In the genomic region with DNA sequence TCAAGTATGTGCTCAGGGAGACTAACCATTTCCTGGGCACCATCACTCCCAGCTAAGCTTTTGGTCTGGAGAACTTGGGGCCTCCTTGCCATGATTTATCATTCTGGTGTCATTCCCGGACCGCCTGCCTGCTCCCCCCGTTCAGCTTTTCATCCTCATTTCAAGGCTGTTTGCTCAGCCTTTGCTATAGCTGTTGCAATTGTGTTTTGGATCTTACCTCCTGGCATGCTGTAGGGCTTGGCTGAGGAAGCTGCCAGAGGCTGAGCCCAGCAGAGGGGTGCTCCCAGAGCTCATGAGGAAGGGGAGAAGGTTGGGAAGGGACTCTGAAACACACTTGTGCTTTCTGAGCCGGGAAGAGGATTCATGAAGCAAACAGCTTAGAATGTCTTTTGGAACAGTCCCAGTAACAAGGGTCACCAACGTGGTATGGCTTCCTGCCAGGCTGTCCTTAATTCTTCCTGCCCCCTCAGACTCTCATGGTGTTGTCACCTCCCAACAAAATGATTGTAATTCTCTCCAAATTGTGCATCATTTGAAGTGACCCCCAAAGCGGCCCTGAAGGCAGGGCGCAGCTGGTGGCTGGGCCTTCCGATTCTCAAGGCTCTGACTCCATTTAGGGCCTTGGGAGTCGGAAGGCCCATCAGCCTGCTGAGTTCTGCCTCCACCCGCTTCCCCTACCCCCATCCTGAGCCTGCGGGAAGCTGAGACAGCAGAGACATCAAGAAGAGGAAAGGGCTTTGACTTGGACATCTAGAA, we compare ENCODE assay signal across 2 cellular contexts.
TF ChIP-seq lines count a peak whose summit lies in the region.

No MANE protein-coding gene starts in this region.

TF ChIP-seq in IMR-90, 13 proteins besides CTCF, POLR2A, EP300 and RAD21:
- TF ChIP-seq MXI1 (IDR thresholded peaks at IDR 0.05; ENCODE audit: borderline replicate concordance, low read depth, low read length) (no peak), CEBPB (IDR thresholded peaks at IDR 0.05; ENCODE audit: low read depth, low read length) (no peak), SMC3 (IDR thresholded peaks at IDR 0.05; ENCODE audit: low read depth, low read length) (no peak), RFX5 (IDR thresholded peaks at IDR 0.05; ENCODE audit: low read depth, low read length) (no peak), ELK1 (IDR thresholded peaks at IDR 0.05; ENCODE audit: borderline replicate concordance, low read depth, low read length) (no peak), CHD1 (IDR thresholded peaks at IDR 0.05; ENCODE audit: low read depth, low read length) (no peak)
- TF ChIP-seq, protein P1, sequence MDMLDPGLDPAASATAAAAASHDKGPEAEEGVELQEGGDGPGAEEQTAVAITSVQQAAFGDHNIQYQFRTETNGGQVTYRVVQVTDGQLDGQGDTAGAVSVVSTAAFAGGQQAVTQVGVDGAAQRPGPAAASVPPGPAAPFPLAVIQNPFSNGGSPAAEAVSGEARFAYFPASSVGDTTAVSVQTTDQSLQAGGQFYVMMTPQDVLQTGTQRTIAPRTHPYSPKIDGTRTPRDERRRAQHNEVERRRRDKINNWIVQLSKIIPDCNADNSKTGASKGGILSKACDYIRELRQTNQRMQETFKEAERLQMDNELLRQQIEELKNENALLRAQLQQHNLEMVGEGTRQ (IDR thresholded peaks at IDR 0.05; ENCODE audit: low read depth, low read length): no peak

TF ChIP-seq in K562, 482 proteins besides CTCF, POLR2A, EP300 and RAD21:
- TF ChIP-seq SOX6 (IDR thresholded peaks at IDR 0.05) (no peak), ETS2 (tag; IDR thresholded peaks at IDR 0.05; ENCODE audit: borderline replicate concordance, poor library complexity, severe bottlenecking) (no peak), ZNF143 (CRISPR knock-in tag; IDR thresholded peaks at IDR 0.05) (no peak), TAF7 (tag; IDR thresholded peaks at IDR 0.05) (no peak), ZNF232 (CRISPR knock-in tag; IDR thresholded peaks at IDR 0.05) (no peak), TAF1 (IDR thresholded peaks at IDR 0.05; ENCODE audit: control insufficient read depth, extremely low read depth, insufficient read depth, low read length, severe bottlenecking) (no peak), UBTF (IDR thresholded peaks at IDR 0.05; ENCODE audit: borderline replicate concordance in 1 of 2, low read depth in 2 of 2, low read length in 2 of 2) (no peak), CSDE1 (IDR thresholded peaks at IDR 0.05) (no peak), LEF1 (IDR thresholded peaks at IDR 0.05) (no peak), ZNF449 (CRISPR knock-in tag; IDR thresholded peaks at IDR 0.05) (no peak), EP400 (IDR thresholded peaks at IDR 0.05) (no peak)
- TF ChIP-seq, protein P2, sequence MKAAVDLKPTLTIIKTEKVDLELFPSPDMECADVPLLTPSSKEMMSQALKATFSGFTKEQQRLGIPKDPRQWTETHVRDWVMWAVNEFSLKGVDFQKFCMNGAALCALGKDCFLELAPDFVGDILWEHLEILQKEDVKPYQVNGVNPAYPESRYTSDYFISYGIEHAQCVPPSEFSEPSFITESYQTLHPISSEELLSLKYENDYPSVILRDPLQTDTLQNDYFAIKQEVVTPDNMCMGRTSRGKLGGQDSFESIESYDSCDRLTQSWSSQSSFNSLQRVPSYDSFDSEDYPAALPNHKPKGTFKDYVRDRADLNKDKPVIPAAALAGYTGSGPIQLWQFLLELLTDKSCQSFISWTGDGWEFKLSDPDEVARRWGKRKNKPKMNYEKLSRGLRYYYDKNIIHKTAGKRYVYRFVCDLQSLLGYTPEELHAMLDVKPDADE (conservative IDR thresholded peaks at IDR 0.05; ENCODE audit: control insufficient read depth, low read depth, low read length): no peak
- TF ChIP-seq, protein P3, sequence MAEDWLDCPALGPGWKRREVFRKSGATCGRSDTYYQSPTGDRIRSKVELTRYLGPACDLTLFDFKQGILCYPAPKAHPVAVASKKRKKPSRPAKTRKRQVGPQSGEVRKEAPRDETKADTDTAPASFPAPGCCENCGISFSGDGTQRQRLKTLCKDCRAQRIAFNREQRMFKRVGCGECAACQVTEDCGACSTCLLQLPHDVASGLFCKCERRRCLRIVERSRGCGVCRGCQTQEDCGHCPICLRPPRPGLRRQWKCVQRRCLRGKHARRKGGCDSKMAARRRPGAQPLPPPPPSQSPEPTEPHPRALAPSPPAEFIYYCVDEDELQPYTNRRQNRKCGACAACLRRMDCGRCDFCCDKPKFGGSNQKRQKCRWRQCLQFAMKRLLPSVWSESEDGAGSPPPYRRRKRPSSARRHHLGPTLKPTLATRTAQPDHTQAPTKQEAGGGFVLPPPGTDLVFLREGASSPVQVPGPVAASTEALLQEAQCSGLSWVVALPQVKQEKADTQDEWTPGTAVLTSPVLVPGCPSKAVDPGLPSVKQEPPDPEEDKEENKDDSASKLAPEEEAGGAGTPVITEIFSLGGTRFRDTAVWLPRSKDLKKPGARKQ (CRISPR knock-in tag; IDR thresholded peaks at IDR 0.05): no peak
